In genomic region chr10:46546591-46547330, GRCh38 we compare ENCODE assay signal across 12 cellular contexts. TPM values are rescaled to one million over a fixed set of nuclear protein-coding genes. Genes with fewer than 3 reads are reported as not detected.
DNase-seq lines count a peak whose midpoint lies in the region; ATAC-seq and TF ChIP-seq lines count a peak whose summit lies in the region.
"Had no signal": no experiment of that assay in that cellular context is flagged by ENCODE, and none has a peak within 500 bp of the region (broad histone marks: within the 10 kb centered on the region; RNA-seq: fewer than 3 reads in every experiment).

No MANE protein-coding gene starts in this region.

- DNase-seq in stimulated activated CD4-positive, alpha-beta T cell treated with anti-CD3 and anti-CD28 coated beads, Interleukin-4, amount 100 ng/mL, for 24 hours, result peak; percentile 3
- DNase-seq in stimulated activated CD4-positive, alpha-beta T cell treated with anti-CD3 and anti-CD28 coated beads, Interleukin-12 subunit alpha, Interleukin-12 subunit beta, amount 100 ng/mL, for 4 hours, result no peak
- peak; percentile 47 to 61 for DNase-seq in breast epithelium (ENCODE audit: low spot score in 2 of 2)
- DNase-seq in mucosa of descending colon, result peak in 2 of 3 donors; percentile 17 to 53
- peak; percentile 45 to 76 for DNase-seq in aorta
- DNase-seq in NCI-H2227 treated with DMSO at 0.1 percent for 48 hours (lab: John Stamatoyannopoulos, UW), result no peak
- DNase-seq in stimulated activated effector memory CD8-positive, alpha-beta T cell treated with anti-CD3 and anti-CD28 coated beads, Interleukin-12 subunit alpha, Interleukin-12 subunit beta, amount 100 ng/mL, for 72 hours (ENCODE audit: low spot score in 2 of 2), result no peak
- DNase-seq: activated T-cell treated with anti-CD3 and anti-CD28 coated beads, Interleukin-2, amount 50 U/mL, for 4 hours; NCI-H526 treated with DMSO at 0.1 percent for 48 hours had no signal

- H3K4me1 ChIP-seq in breast epithelium, result no peaks in the 10 kb centered on the region
- peaks cover 8% of the 10 kb centered on the region for H3K4me1 ChIP-seq in mucosa of descending colon (ENCODE audit: low read depth)
- H3K4me1 ChIP-seq in aorta (ENCODE audit: control insufficient read depth in 1 of 2, insufficient read depth in 2 of 2, low read length in 2 of 2), result no peaks in the 10 kb centered on the region

- no peaks in the 10 kb centered on the region for H3K4me1 Mint-ChIP-seq in stimulated activated effector memory CD8-positive, alpha-beta T cell treated with anti-CD3 and anti-CD28 coated beads, Interleukin-12 subunit alpha, Interleukin-12 subunit beta, amount 100 ng/mL, for 72 hours
- H3K4me1 Mint-ChIP-seq: CD4-positive, CD25-positive, alpha-beta regulatory T cell had no signal

- intact Hi-C loops in breast epithelium (cut with DNase I; ENCODE audit: low total_unique reads) (no loop called here), mucosa of descending colon (cut with DNase I, micrococcal nuclease) (no loop called here), aorta (cut with DNase I) (no loop called here)

- H3K9me3 ChIP-seq in breast epithelium (no peaks in the 10 kb centered on the region), mucosa of descending colon (no peaks in the 10 kb centered on the region), aorta (ENCODE audit: control insufficient read depth, low read length) (no peaks in the 10 kb centered on the region)

- TF ChIP-seq CTCF in breast epithelium (IDR thresholded peaks at IDR 0.05) (no peak), mucosa of descending colon (IDR thresholded peaks at IDR 0.05) (no peak)

- H3K27ac ChIP-seq in breast epithelium (no peak overlapping the region), aorta (ENCODE audit: low read depth in 1 of 2, low read length in 2 of 2) (no peak overlapping the region)

- H3K27ac Mint-ChIP-seq in stimulated activated effector memory CD8-positive, alpha-beta T cell treated with anti-CD3 and anti-CD28 coated beads, Interleukin-12 subunit alpha, Interleukin-12 subunit beta, amount 100 ng/mL, for 72 hours, result no peak overlapping the region
- H3K27ac Mint-ChIP-seq: CD4-positive, CD25-positive, alpha-beta regulatory T cell had no signal

- H3K36me3 Mint-ChIP-seq in stimulated activated effector memory CD8-positive, alpha-beta T cell treated with anti-CD3 and anti-CD28 coated beads, Interleukin-12 subunit alpha, Interleukin-12 subunit beta, amount 100 ng/mL, for 72 hours, result no peaks in the 10 kb centered on the region
- H3K36me3 Mint-ChIP-seq: CD4-positive, CD25-positive, alpha-beta regulatory T cell had no signal

- no peaks in the 10 kb centered on the region for H3K27me3 ChIP-seq in breast epithelium
- no peaks in the 10 kb centered on the region for H3K27me3 ChIP-seq in aorta (ENCODE audit: control insufficient read depth in 1 of 2, insufficient read depth in 2 of 2, low read length in 1 of 2)

- no peak overlapping the region for H3K4me3 Mint-ChIP-seq in stimulated activated effector memory CD8-positive, alpha-beta T cell treated with anti-CD3 and anti-CD28 coated beads, Interleukin-12 subunit alpha, Interleukin-12 subunit beta, amount 100 ng/mL, for 72 hours
- H3K4me3 Mint-ChIP-seq: activated T-cell treated with anti-CD3 and anti-CD28 coated beads, Interleukin-2, amount 50 U/mL, for 4 hours; CD4-positive, CD25-positive, alpha-beta regulatory T cell had no signal

- ATAC-seq in mucosa of descending colon (no peak), aorta (ENCODE audit: low FRiP score) (no peak), GM19328 (IDR thresholded peaks at IDR 0.05; ENCODE audit: unreplicated experiment) (no peak)
- no peak for ATAC-seq in stimulated activated effector memory CD8-positive, alpha-beta T cell treated with anti-CD3 and anti-CD28 coated beads, Interleukin-12 subunit alpha, Interleukin-12 subunit beta, amount 100 ng/mL, for 72 hours
- ATAC-seq: activated T-cell treated with anti-CD3 and anti-CD28 coated beads, Interleukin-2, amount 50 U/mL, for 4 hours had no signal

- WGBS in aorta, 2 donors, result 84 to 85% methylated on average over 9 of the region's 9 CpGs

- no peaks in the 10 kb centered on the region for H3K9me3 Mint-ChIP-seq in stimulated activated effector memory CD8-positive, alpha-beta T cell treated with anti-CD3 and anti-CD28 coated beads, Interleukin-12 subunit alpha, Interleukin-12 subunit beta, amount 100 ng/mL, for 72 hours
- H3K9me3 Mint-ChIP-seq: activated T-cell treated with anti-CD3 and anti-CD28 coated beads, Interleukin-2, amount 50 U/mL, for 4 hours; CD4-positive, CD25-positive, alpha-beta regulatory T cell had no signal

- no peak for TF ChIP-seq POLR2A in breast epithelium (IDR thresholded peaks at IDR 0.05)

- H3K36me3 ChIP-seq in breast epithelium, result no peaks in the 10 kb centered on the region
- no peaks in the 10 kb centered on the region for H3K36me3 ChIP-seq in mucosa of descending colon (ENCODE audit: low read depth)
- no peaks in the 10 kb centered on the region for H3K36me3 ChIP-seq in aorta (ENCODE audit: control insufficient read depth in 1 of 2, insufficient read depth in 2 of 2, low read length in 1 of 2)

- H3K4me3 ChIP-seq in breast epithelium (no peak overlapping the region), mucosa of descending colon (no peak overlapping the region), aorta (ENCODE audit: low read length in 2 of 2) (no peak overlapping the region)

RNA-seq across cellular contexts. Expression of gene GPRIN2, which starts 9.7 kb away (rescaled TPM):
- total RNA-seq in breast epithelium (1 to 10 TPM in 2 of 3 donors, not detected in 1; 5.9 to 6.9 TPM), mucosa of descending colon (10 to 100 TPM; 17.2 to 58.7 (median 40.7) TPM), aorta (1 to 10 TPM in 1 of 2 donors, under 1 TPM in 1; 0.36 to 1.2 TPM)
- polyA plus RNA-seq in aorta, result 1 to 10 TPM in 1 of 2 donors, under 1 TPM in 1; 0.54 to 4.0 TPM
- total RNA-seq: activated T-cell treated with anti-CD3 and anti-CD28 coated beads, Interleukin-2, amount 50 U/mL, for 4 hours; CD4-positive, CD25-positive, alpha-beta regulatory T cell; mononuclear cell had no signal
- polyA plus RNA-seq: CD4-positive, CD25-positive, alpha-beta regulatory T cell had no signal

RNA-seq across cellular contexts. Expression of gene SYT15, which starts 32.2 kb away (rescaled TPM):
- total RNA-seq in breast epithelium (1 to 10 TPM; 1.6 to 5.9 (median 3.8) TPM), mucosa of descending colon (1 to 10 TPM; 1.4 to 3.2 (median 2.3) TPM), aorta (10 to 100 TPM in 1 of 2 donors, 1 to 10 TPM in 1; 8.8 to 24.8 TPM)
- under 1 TPM; 0.13 to 0.79 TPM for polyA plus RNA-seq in aorta

Comparison
In these comparisons a context has a peak if more than half of its experiments do, and no peak if none do; other contexts are left out.
1. DNase-seq: peak in stimulated activated CD4-positive, alpha-beta T cell treated with anti-CD3 and anti-CD28 coated beads, Interleukin-4, amount 100 ng/mL, for 24 hours (single experiment), breast epithelium (2 of 2), mucosa of descending colon (2 of 3) and aorta (2 of 2); none in stimulated activated CD4-positive, alpha-beta T cell treated with anti-CD3 and anti-CD28 coated beads, Interleukin-12 subunit alpha, Interleukin-12 subunit beta, amount 100 ng/mL, for 4 hours (single experiment), NCI-H2227 treated with DMSO at 0.1 percent for 48 hours (single experiment) and stimulated activated effector memory CD8-positive, alpha-beta T cell treated with anti-CD3 and anti-CD28 coated beads, Interleukin-12 subunit alpha, Interleukin-12 subunit beta, amount 100 ng/mL, for 72 hours (0 of 2).